ENCODE assay signal across 19 cellular contexts in the genomic region with DNA sequence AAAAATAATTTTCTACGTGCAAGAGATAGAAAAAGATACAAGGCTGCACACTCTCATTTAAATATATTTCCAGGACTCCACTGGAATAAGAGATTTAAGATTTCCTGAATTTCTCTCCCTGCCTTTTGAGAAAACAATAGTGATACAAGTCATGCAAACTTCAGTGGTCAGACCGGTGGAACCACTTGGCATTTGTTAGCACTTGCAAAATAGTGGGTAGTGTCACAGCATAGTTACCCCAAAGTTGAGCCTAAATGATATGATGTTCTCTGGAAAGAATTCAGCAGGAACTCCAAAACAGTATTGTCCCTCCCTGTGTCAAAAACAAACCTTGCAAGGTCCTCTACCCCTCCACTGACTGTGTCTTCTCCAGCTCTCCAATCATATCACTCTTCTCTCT.
DNase-seq lines count a peak whose midpoint lies in the region; ATAC-seq and TF ChIP-seq lines count a peak whose summit lies in the region.
"Had no signal": no experiment of that assay in that cellular context is flagged by ENCODE, and none has a peak within 500 bp of the region (broad histone marks: within the 10 kb centered on the region; RNA-seq: fewer than 3 reads in every experiment).

No MANE protein-coding gene starts in this region.

- H2BK120ac ChIP-seq in trophoblast cell (ENCODE audit: insufficient read depth, low read length, poor library complexity) = no peak overlapping the region

- TF ChIP-seq POLR2A in breast epithelium (IDR thresholded peaks at IDR 0.05) = no peak
- TF ChIP-seq POLR2A in suprapubic skin (IDR thresholded peaks at IDR 0.05) = no peak

- no peak overlapping the region for H3K9ac ChIP-seq in trophoblast cell (ENCODE audit: low read length)
- H3K9ac ChIP-seq: KMS-11 had no signal

- H3K79me2 ChIP-seq in trophoblast cell (ENCODE audit: control insufficient read depth, insufficient read depth, low read length, poor library complexity) = no peaks in the 10 kb centered on the region

- H3K79me1 ChIP-seq in trophoblast cell (ENCODE audit: low read length) = peaks cover 2% of the 10 kb centered on the region

- no peaks in the 10 kb centered on the region for H3K4me1 ChIP-seq in breast epithelium
- peaks cover 9% of the 10 kb centered on the region for H3K4me1 ChIP-seq in foreskin keratinocyte
- peaks cover 0 to 3% of the 10 kb centered on the region in 2 experiments for H3K4me1 ChIP-seq in trophoblast cell (ENCODE audit: control insufficient read depth in 1 of 2, insufficient read depth in 2 of 2, low read length in 2 of 2)
- H3K4me1 ChIP-seq in suprapubic skin = no peaks in the 10 kb centered on the region
- H3K4me1 ChIP-seq: SJCRH30 had no signal

- no peak overlapping the region for H3K4ac ChIP-seq in trophoblast cell (ENCODE audit: low read depth, low read length)

- H3K4me1 Mint-ChIP-seq in MCF 10A (ENCODE audit: insufficient read depth, unreplicated experiment) = peaks cover 11% of the 10 kb centered on the region

- BruUV-seq in MCF 10A (replicated peaks; lab: Mats Ljungman, UMichigan) = no TSS peak

- peak overlapping the region; percentile 44 for H3K4me2 ChIP-seq in trophoblast cell (ENCODE audit: low read length)
- H3K4me2 ChIP-seq: KMS-11 had no signal

- no peak overlapping the region for H4K8ac ChIP-seq in trophoblast cell (ENCODE audit: low read depth, low read length)

- peak overlapping the region; percentile 24 for H3K27ac Mint-ChIP-seq in MCF 10A (ENCODE audit: low read depth, unreplicated experiment)

- no peak overlapping the region for H3K18ac ChIP-seq in trophoblast cell (ENCODE audit: low read length)

- H2AK5ac ChIP-seq in trophoblast cell (ENCODE audit: low read length) = no peak overlapping the region

- TF ChIP-seq CTCF in MCF 10A (IDR thresholded peaks at IDR 0.05; ENCODE audit: unreplicated experiment) (no peak), breast epithelium (IDR thresholded peaks at IDR 0.05) (no peak), foreskin keratinocyte (conservative IDR thresholded peaks at IDR 0.05) (no peak), suprapubic skin (IDR thresholded peaks at IDR 0.05) (no peak)

- H3K4me3 ChIP-seq in breast epithelium (no peak overlapping the region), trophoblast cell (ENCODE audit: low read depth, low read length) (no peak overlapping the region), suprapubic skin (no peak overlapping the region)
- H3K4me3 ChIP-seq: GM12878, MG63, SJCRH30 had no signal

- TF ChIP-seq EP300 in suprapubic skin (IDR thresholded peaks at IDR 0.05) = no peak

- no peaks in the 10 kb centered on the region for H3K9me3 Mint-ChIP-seq in MCF 10A (ENCODE audit: unreplicated experiment)

- H3K9me3 ChIP-seq in breast epithelium (no peaks in the 10 kb centered on the region), trophoblast cell (ENCODE audit: insufficient read depth, low read depth, low read length) (no peaks in the 10 kb centered on the region), suprapubic skin (no peaks in the 10 kb centered on the region)
- H3K9me3 ChIP-seq: MG63, SJCRH30 had no signal

- POLR2A ChIA-PET in MCF 10A (lab: Yijun Ruan, JAX) = no interaction called here

- H2BK12ac ChIP-seq in trophoblast cell (ENCODE audit: low read length) = no peak overlapping the region

- H3K14ac ChIP-seq in trophoblast cell (ENCODE audit: low read length) = no peak overlapping the region

- H3K4me3 Mint-ChIP-seq in MCF 10A (ENCODE audit: unreplicated experiment) = no peak overlapping the region

- H3K23ac ChIP-seq in trophoblast cell (ENCODE audit: low read length) = no peak overlapping the region

- no peak overlapping the region for H2BK5ac ChIP-seq in trophoblast cell (ENCODE audit: low read depth, low read length, poor library complexity)

- no peak overlapping the region for H4K91ac ChIP-seq in trophoblast cell (ENCODE audit: low read depth, low read length)

- CTCF ChIA-PET in MCF 10A (lab: Yijun Ruan, JAX) = no interaction called here

- no peak overlapping the region for H4K12ac ChIP-seq in trophoblast cell (ENCODE audit: low read depth, low read length)

- peaks cover 5% of the 10 kb centered on the region for H3K36me3 Mint-ChIP-seq in MCF 10A (ENCODE audit: insufficient read depth, unreplicated experiment)

- H3K27me3 ChIP-seq in breast epithelium = no peaks in the 10 kb centered on the region
- H3K27me3 ChIP-seq in foreskin keratinocyte = no peaks in the 10 kb centered on the region
- no peaks in the 10 kb centered on the region for H3K27me3 ChIP-seq in trophoblast cell (ENCODE audit: insufficient read depth, low read length)
- no peaks in the 10 kb centered on the region for H3K27me3 ChIP-seq in suprapubic skin
- H3K27me3 ChIP-seq: MG63, SJCRH30 had no signal

- no CpG with 5 or more reads among the region's 2 CpGs for WGBS in trophoblast cell (ENCODE audit: extremely low coverage, insufficient coverage, insufficient read length)
- 35% methylated on average over 2 of the region's 2 CpGs for WGBS in suprapubic skin

- H2AFZ ChIP-seq in trophoblast cell (ENCODE audit: insufficient read depth, low read length, poor library complexity) = no peak overlapping the region

- ATAC-seq in foreskin keratinocyte = peak; percentile 82
- ATAC-seq in HG03442 (IDR thresholded peaks at IDR 0.05; ENCODE audit: unreplicated experiment) = no peak
- ATAC-seq: GM12878 had no signal

- H3K36me3 ChIP-seq in breast epithelium (no peaks in the 10 kb centered on the region), trophoblast cell (ENCODE audit: control insufficient read depth in 1 of 2, insufficient read depth in 2 of 2, low read length in 2 of 2) (no peaks in the 10 kb centered on the region), suprapubic skin (no peaks in the 10 kb centered on the region)
- H3K36me3 ChIP-seq: MG63, SJCRH30 had no signal

- intact Hi-C loops in MCF 10A (cut with micrococcal nuclease) (no loop called here), breast epithelium (cut with DNase I; ENCODE audit: low total_unique reads) (no loop called here)

- DNase-seq in MCF 10A (ENCODE audit: unreplicated experiment) (no peak), breast epithelium (ENCODE audit: low spot score in 2 of 2) (no peak), foreskin keratinocyte (peak; percentile 54 to 78), trophoblast cell (peak; percentile 24 to 63), HuH-7.5 (ENCODE audit: low spot score) (no peak), suprapubic skin (ENCODE audit: low spot score in 2 of 2) (no peak), DMS114 treated with DMSO at 0.1 percent for 48 hours (lab: John Stamatoyannopoulos, UW; ENCODE audit: unreplicated experiment) (no peak)
- DNase-seq: DMS79, MG63, NCI-H1105 treated with DMSO at 0.1 percent for 48 hours, NCI-H187, NCI-H2171 treated with DMSO at 0.1 percent for 48 hours, NCI-H510A treated with DMSO at 0.1 percent for 48 hours, SJCRH30 had no signal

- H3K27ac ChIP-seq in breast epithelium = no peak overlapping the region
- H3K27ac ChIP-seq in foreskin keratinocyte = no peak overlapping the region
- H3K27ac ChIP-seq in trophoblast cell (ENCODE audit: low read depth, low read length) = no peak overlapping the region
- no peak overlapping the region for H3K27ac ChIP-seq in suprapubic skin
- H3K27ac ChIP-seq: C4-2B, HL-60, KMS-11, SJCRH30 had no signal

- no peaks in the 10 kb centered on the region for H3K27me3 Mint-ChIP-seq in MCF 10A (ENCODE audit: insufficient read depth, unreplicated experiment)

Comparison
In these comparisons a context has a peak if more than half of its experiments do, and no peak if none do; other contexts are left out.
1. DNase-seq: peak in foreskin keratinocyte (2 of 2) and trophoblast cell (2 of 2); none in MCF 10A (single experiment), breast epithelium (0 of 2), HuH-7.5 (single experiment), suprapubic skin (0 of 2) and DMS114 treated with DMSO at 0.1 percent for 48 hours (single experiment).